Comparison of ENCODE assay signal across 8 cellular contexts in genomic region chr1:121117298-121117611, GRCh38.
A peak's percentile ranks its signal among the peaks of the same experiment; 100 is the strongest.
DNase-seq lines count a peak whose midpoint lies in the region; ATAC-seq, FAIRE-seq and TF ChIP-seq lines count a peak whose summit lies in the region.
"Not testable (repeated sequence)": the region's sequence is repeated elsewhere in the genome, so short reads cannot be mapped to it uniquely, and the experiment has no call there.

No MANE protein-coding gene starts in this region.

- H3K23ac ChIP-seq in IMR-90 (ENCODE audit: low read depth, low read length) = not testable (repeated sequence)

- not testable (repeated sequence) for H4K91ac ChIP-seq in IMR-90 (ENCODE audit: insufficient read depth, low read depth, low read length)

- WGBS in IMR-90 (ENCODE audit: extremely low coverage in 2 of 2, insufficient read length in 1 of 2), 2 experiments = no CpG with 5 or more reads among the region's 10 CpGs
- 1 to 26% (median 11%) methylated on average over 6 to 10 of the region's 10 CpGs for WGBS in ovary, 3 donors

- H3K27me3 Mint-ChIP-seq in activated T-cell treated with anti-CD3 and anti-CD28 coated beads, Interleukin-2, amount 50 U/mL, for 4 hours (ENCODE audit: low read depth); central memory CD8-positive, alpha-beta T cell; stimulated activated naive CD8-positive, alpha-beta T cell treated with anti-CD3 and anti-CD28 coated beads, Interleukin-15, amount 100 ng/mL, for 72 hours: not testable (repeated sequence)

- H3K9me1 ChIP-seq in IMR-90 (ENCODE audit: insufficient read depth, low read length) = not testable (repeated sequence)

- not testable (repeated sequence) for H2BK120ac ChIP-seq in IMR-90 (ENCODE audit: low read depth, low read length)

- dilution Hi-C loops in IMR-90 (cut with HindIII; ENCODE audit: low sequenced_read_pairs, unreplicated experiment) = not testable (repeated sequence)

- peak; percentile 92 for ATAC-seq in IMR-90 (ENCODE audit: low read depth)
- peak; percentile 64 to 70 for ATAC-seq in activated T-cell treated with anti-CD3 and anti-CD28 coated beads, Interleukin-2, amount 50 U/mL, for 4 hours
- ATAC-seq in central memory CD8-positive, alpha-beta T cell (replicated peaks; ENCODE audit: extremely low read depth, poor library complexity, severe bottlenecking) = peak; percentile 91
- ATAC-seq in stimulated activated naive CD8-positive, alpha-beta T cell treated with anti-CD3 and anti-CD28 coated beads, Interleukin-15, amount 100 ng/mL, for 72 hours = peak; percentile 60

- not testable (repeated sequence) for H2BK5ac ChIP-seq in IMR-90 (ENCODE audit: low read depth, low read length, poor library complexity, severe bottlenecking)

- H3K9ac ChIP-seq in IMR-90 (ENCODE audit: low read depth, low read length); kidney (ENCODE audit: low read length in 2 of 2): not testable (repeated sequence)

- not testable (repeated sequence) for H3K18ac ChIP-seq in IMR-90 (ENCODE audit: low read depth, low read length)

- CTCF ChIA-PET in AG04450 (lab: Charles Lee); IMR-90 (lab: Yijun Ruan, JAX): not testable (repeated sequence)

- H3K4me3 ChIP-seq in AG04450 (ENCODE audit: low read depth, low read length) = peak overlapping the region; percentile 43
- peak overlapping the region; percentile 60; the same call in 1 of the 2 replicates for H3K4me3 ChIP-seq in IMR-90 (ENCODE audit: insufficient read depth, low read depth, low read length)
- peak overlapping the region; percentile 42 for H3K4me3 ChIP-seq in fibroblast of pulmonary artery (replicated peaks; ENCODE audit: low read depth, low read length)
- peak overlapping the region in 1 of 2 donors; percentile 48 for H3K4me3 ChIP-seq in kidney (ENCODE audit: low read length in 2 of 2)
- peak overlapping the region; percentile 34 for H3K4me3 ChIP-seq in ovary

- not testable (repeated sequence) for H2AK5ac ChIP-seq in IMR-90 (ENCODE audit: low read depth, low read length)

- not testable (repeated sequence) for H3K27ac ChIP-seq in AG04450 (ENCODE audit: low read depth, low read length); IMR-90 (ENCODE audit: insufficient read depth, low read length); kidney (ENCODE audit: low read depth in 2 of 2, low read length in 2 of 2); ovary

- TF ChIP-seq RAD21 in IMR-90 (IDR thresholded peaks at IDR 0.05; ENCODE audit: low read length) = not testable (repeated sequence)

- H3K4me3 Mint-ChIP-seq in activated T-cell treated with anti-CD3 and anti-CD28 coated beads, Interleukin-2, amount 50 U/mL, for 4 hours; central memory CD8-positive, alpha-beta T cell; stimulated activated naive CD8-positive, alpha-beta T cell treated with anti-CD3 and anti-CD28 coated beads, Interleukin-15, amount 100 ng/mL, for 72 hours: not testable (repeated sequence)

- not testable (repeated sequence) for H4K5ac ChIP-seq in IMR-90 (ENCODE audit: low read depth, low read length)

- not testable (repeated sequence) for TF ChIP-seq POLR2A in IMR-90 (IDR thresholded peaks at IDR 0.05; ENCODE audit: low read depth, low read length); ovary (IDR thresholded peaks at IDR 0.05)

- not testable (repeated sequence) for H3K14ac ChIP-seq in IMR-90 (replicated peaks; ENCODE audit: low read depth, low read length)

- not testable (repeated sequence) for H3K36me3 Mint-ChIP-seq in activated T-cell treated with anti-CD3 and anti-CD28 coated beads, Interleukin-2, amount 50 U/mL, for 4 hours (ENCODE audit: insufficient read depth); central memory CD8-positive, alpha-beta T cell (ENCODE audit: insufficient read depth)

- not testable (repeated sequence) for H3K9me3 ChIP-seq in AG04450 (ENCODE audit: control insufficient read depth, insufficient read depth, low read length); IMR-90 (ENCODE audit: control insufficient read depth, insufficient read depth, low read length); kidney (ENCODE audit: control insufficient read depth in 1 of 2, low read length in 2 of 2); ovary

- not testable (repeated sequence) for H2BK15ac ChIP-seq in IMR-90 (ENCODE audit: low read depth, low read length)

- H3K36me3 ChIP-seq in IMR-90 (ENCODE audit: control insufficient read depth, insufficient read depth, low read length); kidney (ENCODE audit: control insufficient read depth in 1 of 2, insufficient read depth in 2 of 2, low read length in 2 of 2); ovary: not testable (repeated sequence)

- TF ChIP-seq EP300 in ovary (IDR thresholded peaks at IDR 0.05) = not testable (repeated sequence)

- intact Hi-C loops in IMR-90 (cut with micrococcal nuclease); kidney (cut with DNase I); ovary (cut with DNase I): not testable (repeated sequence)

- H3K9me3 Mint-ChIP-seq in activated T-cell treated with anti-CD3 and anti-CD28 coated beads, Interleukin-2, amount 50 U/mL, for 4 hours; central memory CD8-positive, alpha-beta T cell; stimulated activated naive CD8-positive, alpha-beta T cell treated with anti-CD3 and anti-CD28 coated beads, Interleukin-15, amount 100 ng/mL, for 72 hours: not testable (repeated sequence)

- not testable (repeated sequence) for DNase-seq in AG04450 (ENCODE audit: low read depth, low spot score); IMR-90; activated T-cell treated with anti-CD3 and anti-CD28 coated beads, Interleukin-2, amount 50 U/mL, for 4 hours; central memory CD8-positive, alpha-beta T cell (ENCODE audit: low spot score in 2 of 2); fibroblast of pulmonary artery (ENCODE audit: low read depth); kidney; ovary; stimulated activated naive CD8-positive, alpha-beta T cell treated with anti-CD3 and anti-CD28 coated beads, Interleukin-15, amount 100 ng/mL, for 72 hours

- H3K56ac ChIP-seq in IMR-90 (ENCODE audit: extremely low read depth, insufficient read depth, low read length) = not testable (repeated sequence)

- H3K4ac ChIP-seq in IMR-90 (ENCODE audit: low read depth, low read length) = not testable (repeated sequence)

- not testable (repeated sequence) for H2AFZ ChIP-seq in IMR-90 (replicated peaks; ENCODE audit: low read length, poor library complexity)

- POLR2A ChIA-PET in AG04450 (lab: Yijun Ruan, JAX); IMR-90 (lab: Charles Lee; ENCODE audit: unreplicated experiment): not testable (repeated sequence)

- H3K4me1 Mint-ChIP-seq in activated T-cell treated with anti-CD3 and anti-CD28 coated beads, Interleukin-2, amount 50 U/mL, for 4 hours (ENCODE audit: low read depth); central memory CD8-positive, alpha-beta T cell; stimulated activated naive CD8-positive, alpha-beta T cell treated with anti-CD3 and anti-CD28 coated beads, Interleukin-15, amount 100 ng/mL, for 72 hours: not testable (repeated sequence)

- H3K4me1 ChIP-seq in IMR-90 (ENCODE audit: control insufficient read depth, insufficient read depth, low read length); kidney (ENCODE audit: control insufficient read depth in 1 of 2, insufficient read depth in 1 of 2, low read depth in 1 of 2, low read length in 2 of 2); ovary (ENCODE audit: insufficient read depth): not testable (repeated sequence)

- H3K79me1 ChIP-seq in IMR-90 (ENCODE audit: low read depth in 1 of 2, low read length in 2 of 2) = not testable (repeated sequence)

- not testable (repeated sequence) for BruUV-seq in IMR-90 (replicated peaks; lab: Mats Ljungman, UMichigan)

- FAIRE-seq in kidney (lab: Jason Lieb, UNC) = peak; percentile 98

- H3K4me2 ChIP-seq in IMR-90 (ENCODE audit: low read depth, low read length) = peak overlapping the region; percentile 72; the same call in 1 of the 2 replicates

- H4K20me1 ChIP-seq in IMR-90 (ENCODE audit: insufficient read depth, low read length) = not testable (repeated sequence)

- H3K27me3 ChIP-seq in AG04450 (ENCODE audit: control insufficient read depth, insufficient read depth, low read length); IMR-90 (ENCODE audit: control insufficient read depth, insufficient read depth, low read length); ovary: not testable (repeated sequence)

- not testable (repeated sequence) for H2BK20ac ChIP-seq in IMR-90 (ENCODE audit: low read depth, low read length)

- not testable (repeated sequence) for H2AK9ac ChIP-seq in IMR-90 (replicated peaks; ENCODE audit: low read depth, low read length, poor library complexity)

- H3K27ac Mint-ChIP-seq in central memory CD8-positive, alpha-beta T cell (ENCODE audit: low read depth); stimulated activated naive CD8-positive, alpha-beta T cell treated with anti-CD3 and anti-CD28 coated beads, Interleukin-15, amount 100 ng/mL, for 72 hours: not testable (repeated sequence)

- in situ Hi-C loops in IMR-90 (cut with MboI; ENCODE audit: low sequenced_read_pairs) = not testable (repeated sequence)

- not testable (repeated sequence) for TF ChIP-seq CTCF in AG04450 (IDR thresholded peaks at IDR 0.05; ENCODE audit: low read depth, low read length); IMR-90 (conservative IDR thresholded peaks at IDR 0.05; ENCODE audit: low read depth, low read length); fibroblast of pulmonary artery (IDR thresholded peaks at IDR 0.05; ENCODE audit: low read length, missing control alignments); kidney (IDR thresholded peaks at IDR 0.05; ENCODE audit: borderline replicate concordance, extremely low read depth, insufficient read depth); ovary (IDR thresholded peaks at IDR 0.05)

- not testable (repeated sequence) for H4K8ac ChIP-seq in IMR-90 (ENCODE audit: low read depth in 2 of 2, low read length in 2 of 2)
